ENCODE assay signal across 25 cellular contexts in genomic region chr14:43039881-43040280, GRCh38.
"Had no signal": no experiment of that assay in that cellular context is flagged by ENCODE, and none has a peak within 500 bp of the region (broad histone marks: within the 10 kb centered on the region; RNA-seq: fewer than 3 reads in every experiment).

No MANE protein-coding gene starts in this region.

- H3K27ac ChIP-seq: epithelial cell of prostate, esophagus squamous epithelium, gastrocnemius medialis, heart right ventricle, left lung, lower lobe of right lung had no signal

- H3K36me3 ChIP-seq: esophagus squamous epithelium, gastrocnemius medialis, heart right ventricle, left lung, lower lobe of right lung had no signal

- H3K4me3 ChIP-seq: esophagus squamous epithelium, gastrocnemius medialis, heart right ventricle, left lung, lower lobe of right lung, mucosa of descending colon had no signal

- H3K9me3 ChIP-seq: esophagus squamous epithelium, gastrocnemius medialis, heart right ventricle, left lung, lower lobe of right lung, mucosa of descending colon had no signal

- H3K4me1 ChIP-seq: esophagus squamous epithelium, heart right ventricle, left lung, lower lobe of right lung had no signal

- ATAC-seq: effector memory CD8-positive, alpha-beta T cell; esophagus mucosa; gastrocnemius medialis; heart right ventricle; left cardiac atrium; left lung; left ventricle myocardium superior; lower lobe of right lung; mucosa of descending colon had no signal

- FAIRE-seq: endometrium, islet of Langerhans, keratinocyte had no signal

- H3K27me3 ChIP-seq: esophagus squamous epithelium, gastrocnemius medialis, heart right ventricle, left lung had no signal

- DNase-seq: cortex of kidney; effector CD8-positive, alpha-beta T cell; effector memory CD8-positive, alpha-beta T cell; endodermal cell; erythroblast; esophagus squamous epithelium; foreskin fibroblast; foreskin melanocyte; gastrocnemius medialis; glutamatergic neuron; head of caudate nucleus; heart right ventricle; hippocampal formation; left cardiac atrium; left lung; left ventricle myocardium superior; lower lobe of right lung; mesenchymal stem cell; mucosa of descending colon; naive B cell had no signal
